In genomic region chr2:69829243-69830044, GRCh38 we compare ENCODE assay signal across 1 cellular context.
A peak's percentile ranks its signal among the peaks of the same experiment; 100 is the strongest.
TF ChIP-seq lines count a peak whose summit lies in the region.

A gene with protein sequence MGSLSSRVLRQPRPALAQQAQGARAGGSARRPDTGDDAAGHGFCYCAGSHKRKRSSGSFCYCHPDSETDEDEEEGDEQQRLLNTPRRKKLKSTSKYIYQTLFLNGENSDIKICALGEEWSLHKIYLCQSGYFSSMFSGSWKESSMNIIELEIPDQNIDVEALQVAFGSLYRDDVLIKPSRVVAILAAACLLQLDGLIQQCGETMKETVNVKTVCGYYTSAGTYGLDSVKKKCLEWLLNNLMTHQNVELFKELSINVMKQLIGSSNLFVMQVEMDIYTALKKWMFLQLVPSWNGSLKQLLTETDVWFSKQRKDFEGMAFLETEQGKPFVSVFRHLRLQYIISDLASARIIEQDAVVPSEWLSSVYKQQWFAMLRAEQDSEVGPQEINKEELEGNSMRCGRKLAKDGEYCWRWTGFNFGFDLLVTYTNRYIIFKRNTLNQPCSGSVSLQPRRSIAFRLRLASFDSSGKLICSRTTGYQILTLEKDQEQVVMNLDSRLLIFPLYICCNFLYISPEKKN (plus strand): TSS chr2:69829660. CDS start chr2:69829893, 233 bp downstream.

TF ChIP-seq in K562, 482 proteins besides CTCF, POLR2A, EP300 and RAD21 (continued from another document and continues in another):
- TF ChIP-seq CBFA2T3 (IDR thresholded peaks at IDR 0.05) (no peak; the same call in 1 of the 2 replicates), NRF1 (conservative IDR thresholded peaks at IDR 0.05 in 1 of 2, IDR thresholded peaks at IDR 0.05 in 1 of 2) (peak; percentile 99 to 100), TAL1 (IDR thresholded peaks at IDR 0.05) (no peak), ZNF277 (CRISPR knock-in tag; IDR thresholded peaks at IDR 0.05; ENCODE audit: borderline replicate concordance) (no peak), HNRNPL (IDR thresholded peaks at IDR 0.05; ENCODE audit: low read depth, low read length) (no peak), DDX20 (tag; IDR thresholded peaks at IDR 0.05; ENCODE audit: low read depth) (no peak), ZNF282 (CRISPR knock-in tag; IDR thresholded peaks at IDR 0.05) (0 out of 2 replicates have a peak, but pooled peaks have one; percentile 9), CBX8 (IDR thresholded peaks at IDR 0.05; ENCODE audit: borderline replicate concordance, extremely low read depth, low read depth, low read length, poor library complexity, severe bottlenecking) (no peak), TCF7L2 (IDR thresholded peaks at IDR 0.05; ENCODE audit: low read depth, low read length) (no peak), MEF2D (tag; conservative IDR thresholded peaks at IDR 0.05; ENCODE audit: low read depth) (no peak), SRSF1 (IDR thresholded peaks at IDR 0.05; ENCODE audit: low read depth, low read length) (no peak), OTX1 (CRISPR knock-in tag; IDR thresholded peaks at IDR 0.05) (no peak), ZBTB8A (IDR thresholded peaks at IDR 0.05; ENCODE audit: partially characterized antibody) (no peak), SMAD3 (CRISPR knock-in tag; conservative IDR thresholded peaks at IDR 0.05) (no peak), ZC3H8 (IDR thresholded peaks at IDR 0.05) (no peak), ZNF717 (CRISPR knock-in tag; IDR thresholded peaks at IDR 0.05) (no peak), ATF4 (CRISPR knock-in tag; IDR thresholded peaks at IDR 0.05) (0 out of 2 replicates have a peak, but pooled peaks have one; percentile 17), CREB3L1 (IDR thresholded peaks at IDR 0.05; ENCODE audit: borderline replicate concordance, low read depth) (peak; percentile 100), USF1 (CRISPR knock-in tag; IDR thresholded peaks at IDR 0.05) (peak; percentile 58), FOXO4 (CRISPR knock-in tag; IDR thresholded peaks at IDR 0.05) (no peak), ZMIZ1 (IDR thresholded peaks at IDR 0.05; ENCODE audit: low read depth in 2 of 2, low read length in 2 of 2) (no peak), NFE2 (IDR thresholded peaks at IDR 0.05; ENCODE audit: low read depth) (no peak), CBX2 (IDR thresholded peaks at IDR 0.05; ENCODE audit: insufficient read depth, low read length, poor library complexity, severe bottlenecking) (no peak), ZNF146 (CRISPR knock-in tag; IDR thresholded peaks at IDR 0.05; ENCODE audit: unreplicated experiment) (no peak), TCFL5 (CRISPR knock-in tag; conservative IDR thresholded peaks at IDR 0.05) (no peak), GATA2 (CRISPR knock-in tag; IDR thresholded peaks at IDR 0.05) (no peak), NR2F6 (CRISPR knock-in tag; IDR thresholded peaks at IDR 0.05) (no peak), CCAR2 (IDR thresholded peaks at IDR 0.05; ENCODE audit: low read depth, low read length) (no peak), MEIS2 (IDR thresholded peaks at IDR 0.05; ENCODE audit: partially characterized antibody) (peak; percentile 96), ZNF586 (CRISPR knock-in tag; conservative IDR thresholded peaks at IDR 0.05) (no peak), ZNF174 (CRISPR knock-in tag; IDR thresholded peaks at IDR 0.05) (no peak), LEF1 (IDR thresholded peaks at IDR 0.05) (0 out of 2 replicates have a peak, but pooled peaks have one; percentile 16), SAFB (IDR thresholded peaks at IDR 0.05; ENCODE audit: borderline replicate concordance, low read depth, low read length) (no peak), NR0B1 (IDR thresholded peaks at IDR 0.05; ENCODE audit: partially characterized antibody) (no peak), TEAD1 (CRISPR knock-in tag; IDR thresholded peaks at IDR 0.05) (peak; percentile 10 to 20; a peak in 2 of 4 replicates)
- TF ChIP-seq, protein P1, sequence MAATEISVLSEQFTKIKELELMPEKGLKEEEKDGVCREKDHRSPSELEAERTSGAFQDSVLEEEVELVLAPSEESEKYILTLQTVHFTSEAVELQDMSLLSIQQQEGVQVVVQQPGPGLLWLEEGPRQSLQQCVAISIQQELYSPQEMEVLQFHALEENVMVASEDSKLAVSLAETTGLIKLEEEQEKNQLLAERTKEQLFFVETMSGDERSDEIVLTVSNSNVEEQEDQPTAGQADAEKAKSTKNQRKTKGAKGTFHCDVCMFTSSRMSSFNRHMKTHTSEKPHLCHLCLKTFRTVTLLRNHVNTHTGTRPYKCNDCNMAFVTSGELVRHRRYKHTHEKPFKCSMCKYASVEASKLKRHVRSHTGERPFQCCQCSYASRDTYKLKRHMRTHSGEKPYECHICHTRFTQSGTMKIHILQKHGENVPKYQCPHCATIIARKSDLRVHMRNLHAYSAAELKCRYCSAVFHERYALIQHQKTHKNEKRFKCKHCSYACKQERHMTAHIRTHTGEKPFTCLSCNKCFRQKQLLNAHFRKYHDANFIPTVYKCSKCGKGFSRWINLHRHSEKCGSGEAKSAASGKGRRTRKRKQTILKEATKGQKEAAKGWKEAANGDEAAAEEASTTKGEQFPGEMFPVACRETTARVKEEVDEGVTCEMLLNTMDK (IDR thresholded peaks at IDR 0.05; ENCODE audit: borderline replicate concordance, insufficient read depth, low read depth, low read length, poor library complexity, severe bottlenecking), result no peak
- TF ChIP-seq, protein P2, sequence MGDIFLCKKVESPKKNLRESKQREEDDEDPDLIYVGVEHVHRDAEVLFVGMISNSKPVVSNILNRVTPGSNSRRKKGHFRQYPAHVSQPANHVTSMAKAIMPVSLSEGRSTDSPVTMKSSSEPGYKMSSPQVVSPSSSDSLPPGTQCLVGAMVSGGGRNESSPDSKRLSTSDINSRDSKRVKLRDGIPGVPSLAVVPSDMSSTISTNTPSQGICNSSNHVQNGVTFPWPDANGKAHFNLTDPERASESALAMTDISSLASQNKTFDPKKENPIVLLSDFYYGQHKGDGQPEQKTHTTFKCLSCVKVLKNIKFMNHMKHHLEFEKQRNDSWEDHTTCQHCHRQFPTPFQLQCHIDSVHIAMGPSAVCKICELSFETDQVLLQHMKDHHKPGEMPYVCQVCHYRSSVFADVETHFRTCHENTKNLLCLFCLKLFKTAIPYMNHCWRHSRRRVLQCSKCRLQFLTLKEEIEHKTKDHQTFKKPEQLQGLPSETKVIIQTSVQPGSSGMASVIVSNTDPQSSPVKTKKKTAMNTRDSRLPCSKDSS (IDR thresholded peaks at IDR 0.05; ENCODE audit: low read depth, partially characterized antibody), result no peak
- TF ChIP-seq, protein P3, sequence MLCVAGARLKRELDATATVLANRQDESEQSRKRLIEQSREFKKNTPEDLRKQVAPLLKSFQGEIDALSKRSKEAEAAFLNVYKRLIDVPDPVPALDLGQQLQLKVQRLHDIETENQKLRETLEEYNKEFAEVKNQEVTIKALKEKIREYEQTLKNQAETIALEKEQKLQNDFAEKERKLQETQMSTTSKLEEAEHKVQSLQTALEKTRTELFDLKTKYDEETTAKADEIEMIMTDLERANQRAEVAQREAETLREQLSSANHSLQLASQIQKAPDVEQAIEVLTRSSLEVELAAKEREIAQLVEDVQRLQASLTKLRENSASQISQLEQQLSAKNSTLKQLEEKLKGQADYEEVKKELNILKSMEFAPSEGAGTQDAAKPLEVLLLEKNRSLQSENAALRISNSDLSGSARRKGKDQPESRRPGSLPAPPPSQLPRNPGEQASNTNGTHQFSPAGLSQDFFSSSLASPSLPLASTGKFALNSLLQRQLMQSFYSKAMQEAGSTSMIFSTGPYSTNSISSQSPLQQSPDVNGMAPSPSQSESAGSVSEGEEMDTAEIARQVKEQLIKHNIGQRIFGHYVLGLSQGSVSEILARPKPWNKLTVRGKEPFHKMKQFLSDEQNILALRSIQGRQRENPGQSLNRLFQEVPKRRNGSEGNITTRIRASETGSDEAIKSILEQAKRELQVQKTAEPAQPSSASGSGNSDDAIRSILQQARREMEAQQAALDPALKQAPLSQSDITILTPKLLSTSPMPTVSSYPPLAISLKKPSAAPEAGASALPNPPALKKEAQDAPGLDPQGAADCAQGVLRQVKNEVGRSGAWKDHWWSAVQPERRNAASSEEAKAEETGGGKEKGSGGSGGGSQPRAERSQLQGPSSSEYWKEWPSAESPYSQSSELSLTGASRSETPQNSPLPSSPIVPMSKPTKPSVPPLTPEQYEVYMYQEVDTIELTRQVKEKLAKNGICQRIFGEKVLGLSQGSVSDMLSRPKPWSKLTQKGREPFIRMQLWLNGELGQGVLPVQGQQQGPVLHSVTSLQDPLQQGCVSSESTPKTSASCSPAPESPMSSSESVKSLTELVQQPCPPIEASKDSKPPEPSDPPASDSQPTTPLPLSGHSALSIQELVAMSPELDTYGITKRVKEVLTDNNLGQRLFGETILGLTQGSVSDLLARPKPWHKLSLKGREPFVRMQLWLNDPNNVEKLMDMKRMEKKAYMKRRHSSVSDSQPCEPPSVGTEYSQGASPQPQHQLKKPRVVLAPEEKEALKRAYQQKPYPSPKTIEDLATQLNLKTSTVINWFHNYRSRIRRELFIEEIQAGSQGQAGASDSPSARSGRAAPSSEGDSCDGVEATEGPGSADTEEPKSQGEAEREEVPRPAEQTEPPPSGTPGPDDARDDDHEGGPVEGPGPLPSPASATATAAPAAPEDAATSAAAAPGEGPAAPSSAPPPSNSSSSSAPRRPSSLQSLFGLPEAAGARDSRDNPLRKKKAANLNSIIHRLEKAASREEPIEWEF (CRISPR knock-in tag; IDR thresholded peaks at IDR 0.05), result no peak
